ENCODE assay signal across 2 cellular contexts in the genomic region with DNA sequence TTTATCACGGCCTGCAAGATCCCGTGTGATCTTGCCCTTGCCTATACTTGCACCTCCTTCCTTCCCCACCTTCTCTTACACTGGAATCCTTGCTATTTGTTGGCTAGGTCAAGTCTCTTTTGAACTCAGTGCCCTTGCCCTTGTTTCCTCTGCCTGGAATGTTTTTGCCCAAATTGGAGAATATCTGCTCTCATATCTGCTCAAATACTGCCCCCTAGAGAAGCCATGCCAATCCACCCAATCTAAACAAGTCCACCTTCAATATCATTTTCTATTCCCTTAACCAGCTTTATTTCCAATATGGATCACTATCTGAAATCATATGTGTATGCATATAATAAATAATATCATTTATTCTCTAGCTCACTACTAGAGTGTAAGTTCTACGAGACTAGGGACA.
TF ChIP-seq lines count a peak whose summit lies in the region.

No MANE protein-coding gene starts in this region.

TF ChIP-seq in liver, 16 proteins besides CTCF, POLR2A, EP300 and RAD21 (continued from another document):
- TF ChIP-seq, protein P1, sequence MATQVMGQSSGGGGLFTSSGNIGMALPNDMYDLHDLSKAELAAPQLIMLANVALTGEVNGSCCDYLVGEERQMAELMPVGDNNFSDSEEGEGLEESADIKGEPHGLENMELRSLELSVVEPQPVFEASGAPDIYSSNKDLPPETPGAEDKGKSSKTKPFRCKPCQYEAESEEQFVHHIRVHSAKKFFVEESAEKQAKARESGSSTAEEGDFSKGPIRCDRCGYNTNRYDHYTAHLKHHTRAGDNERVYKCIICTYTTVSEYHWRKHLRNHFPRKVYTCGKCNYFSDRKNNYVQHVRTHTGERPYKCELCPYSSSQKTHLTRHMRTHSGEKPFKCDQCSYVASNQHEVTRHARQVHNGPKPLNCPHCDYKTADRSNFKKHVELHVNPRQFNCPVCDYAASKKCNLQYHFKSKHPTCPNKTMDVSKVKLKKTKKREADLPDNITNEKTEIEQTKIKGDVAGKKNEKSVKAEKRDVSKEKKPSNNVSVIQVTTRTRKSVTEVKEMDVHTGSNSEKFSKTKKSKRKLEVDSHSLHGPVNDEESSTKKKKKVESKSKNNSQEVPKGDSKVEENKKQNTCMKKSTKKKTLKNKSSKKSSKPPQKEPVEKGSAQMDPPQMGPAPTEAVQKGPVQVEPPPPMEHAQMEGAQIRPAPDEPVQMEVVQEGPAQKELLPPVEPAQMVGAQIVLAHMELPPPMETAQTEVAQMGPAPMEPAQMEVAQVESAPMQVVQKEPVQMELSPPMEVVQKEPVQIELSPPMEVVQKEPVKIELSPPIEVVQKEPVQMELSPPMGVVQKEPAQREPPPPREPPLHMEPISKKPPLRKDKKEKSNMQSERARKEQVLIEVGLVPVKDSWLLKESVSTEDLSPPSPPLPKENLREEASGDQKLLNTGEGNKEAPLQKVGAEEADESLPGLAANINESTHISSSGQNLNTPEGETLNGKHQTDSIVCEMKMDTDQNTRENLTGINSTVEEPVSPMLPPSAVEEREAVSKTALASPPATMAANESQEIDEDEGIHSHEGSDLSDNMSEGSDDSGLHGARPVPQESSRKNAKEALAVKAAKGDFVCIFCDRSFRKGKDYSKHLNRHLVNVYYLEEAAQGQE (IDR thresholded peaks at IDR 0.05): no peak
- TF ChIP-seq, protein P2, sequence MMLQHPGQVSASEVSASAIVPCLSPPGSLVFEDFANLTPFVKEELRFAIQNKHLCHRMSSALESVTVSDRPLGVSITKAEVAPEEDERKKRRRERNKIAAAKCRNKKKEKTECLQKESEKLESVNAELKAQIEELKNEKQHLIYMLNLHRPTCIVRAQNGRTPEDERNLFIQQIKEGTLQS (IDR thresholded peaks at IDR 0.05): no peak
- TF ChIP-seq, protein P3, sequence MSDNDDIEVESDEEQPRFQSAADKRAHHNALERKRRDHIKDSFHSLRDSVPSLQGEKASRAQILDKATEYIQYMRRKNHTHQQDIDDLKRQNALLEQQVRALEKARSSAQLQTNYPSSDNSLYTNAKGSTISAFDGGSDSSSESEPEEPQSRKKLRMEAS (IDR thresholded peaks at IDR 0.05): no peak
- TF ChIP-seq NR2F2 (IDR thresholded peaks at IDR 0.05) (no peak), GABPA (IDR thresholded peaks at IDR 0.05 in 1 of 2, conservative IDR thresholded peaks at IDR 0.05 in 1 of 2) (no peak), FOXA2 (IDR thresholded peaks at IDR 0.05) (no peak), SP1 (IDR thresholded peaks at IDR 0.05) (no peak), FOXA1 (IDR thresholded peaks at IDR 0.05) (no peak), HNF4G (IDR thresholded peaks at IDR 0.05) (no peak), RXRA (IDR thresholded peaks at IDR 0.05) (no peak), EGR1 (IDR thresholded peaks at IDR 0.05; ENCODE audit: low read depth in 2 of 2) (no peak), YY1 (IDR thresholded peaks at IDR 0.05) (no peak), HNF4A (conservative IDR thresholded peaks at IDR 0.05) (no peak), JUND (IDR thresholded peaks at IDR 0.05) (no peak)
- TF ChIP-seq, protein P4, sequence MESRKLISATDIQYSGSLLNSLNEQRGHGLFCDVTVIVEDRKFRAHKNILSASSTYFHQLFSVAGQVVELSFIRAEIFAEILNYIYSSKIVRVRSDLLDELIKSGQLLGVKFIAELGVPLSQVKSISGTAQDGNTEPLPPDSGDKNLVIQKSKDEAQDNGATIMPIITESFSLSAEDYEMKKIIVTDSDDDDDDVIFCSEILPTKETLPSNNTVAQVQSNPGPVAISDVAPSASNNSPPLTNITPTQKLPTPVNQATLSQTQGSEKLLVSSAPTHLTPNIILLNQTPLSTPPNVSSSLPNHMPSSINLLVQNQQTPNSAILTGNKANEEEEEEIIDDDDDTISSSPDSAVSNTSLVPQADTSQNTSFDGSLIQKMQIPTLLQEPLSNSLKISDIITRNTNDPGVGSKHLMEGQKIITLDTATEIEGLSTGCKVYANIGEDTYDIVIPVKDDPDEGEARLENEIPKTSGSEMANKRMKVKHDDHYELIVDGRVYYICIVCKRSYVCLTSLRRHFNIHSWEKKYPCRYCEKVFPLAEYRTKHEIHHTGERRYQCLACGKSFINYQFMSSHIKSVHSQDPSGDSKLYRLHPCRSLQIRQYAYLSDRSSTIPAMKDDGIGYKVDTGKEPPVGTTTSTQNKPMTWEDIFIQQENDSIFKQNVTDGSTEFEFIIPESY (IDR thresholded peaks at IDR 0.05): no peak

TF ChIP-seq in HepG2, 621 proteins besides CTCF, POLR2A, EP300 and RAD21 (continued from another document):
- TF ChIP-seq, protein P5, sequence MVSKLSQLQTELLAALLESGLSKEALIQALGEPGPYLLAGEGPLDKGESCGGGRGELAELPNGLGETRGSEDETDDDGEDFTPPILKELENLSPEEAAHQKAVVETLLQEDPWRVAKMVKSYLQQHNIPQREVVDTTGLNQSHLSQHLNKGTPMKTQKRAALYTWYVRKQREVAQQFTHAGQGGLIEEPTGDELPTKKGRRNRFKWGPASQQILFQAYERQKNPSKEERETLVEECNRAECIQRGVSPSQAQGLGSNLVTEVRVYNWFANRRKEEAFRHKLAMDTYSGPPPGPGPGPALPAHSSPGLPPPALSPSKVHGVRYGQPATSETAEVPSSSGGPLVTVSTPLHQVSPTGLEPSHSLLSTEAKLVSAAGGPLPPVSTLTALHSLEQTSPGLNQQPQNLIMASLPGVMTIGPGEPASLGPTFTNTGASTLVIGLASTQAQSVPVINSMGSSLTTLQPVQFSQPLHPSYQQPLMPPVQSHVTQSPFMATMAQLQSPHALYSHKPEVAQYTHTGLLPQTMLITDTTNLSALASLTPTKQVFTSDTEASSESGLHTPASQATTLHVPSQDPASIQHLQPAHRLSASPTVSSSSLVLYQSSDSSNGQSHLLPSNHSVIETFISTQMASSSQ (IDR thresholded peaks at IDR 0.05; ENCODE audit: low read depth): no peak
- TF ChIP-seq, protein P5 (CRISPR knock-in tag; IDR thresholded peaks at IDR 0.05; ENCODE audit: borderline replicate concordance): no peak
- TF ChIP-seq GABPA (IDR thresholded peaks at IDR 0.05; ENCODE audit: low read depth, low read length) (no peak), GABPA (CRISPR knock-in tag; IDR thresholded peaks at IDR 0.05; ENCODE audit: low read depth) (no peak), PHF20 (CRISPR knock-in tag; IDR thresholded peaks at IDR 0.05) (no peak), ZNF564 (CRISPR knock-in tag; IDR thresholded peaks at IDR 0.05) (no peak), REPIN1 (CRISPR knock-in tag; IDR thresholded peaks at IDR 0.05; ENCODE audit: borderline replicate concordance, low read depth) (no peak), RNF2 (conservative IDR thresholded peaks at IDR 0.05; ENCODE audit: low read depth) (no peak), NR2F1 (CRISPR knock-in tag; IDR thresholded peaks at IDR 0.05) (no peak), KLF6 (CRISPR knock-in tag; IDR thresholded peaks at IDR 0.05) (no peak)
- TF ChIP-seq, protein P6, sequence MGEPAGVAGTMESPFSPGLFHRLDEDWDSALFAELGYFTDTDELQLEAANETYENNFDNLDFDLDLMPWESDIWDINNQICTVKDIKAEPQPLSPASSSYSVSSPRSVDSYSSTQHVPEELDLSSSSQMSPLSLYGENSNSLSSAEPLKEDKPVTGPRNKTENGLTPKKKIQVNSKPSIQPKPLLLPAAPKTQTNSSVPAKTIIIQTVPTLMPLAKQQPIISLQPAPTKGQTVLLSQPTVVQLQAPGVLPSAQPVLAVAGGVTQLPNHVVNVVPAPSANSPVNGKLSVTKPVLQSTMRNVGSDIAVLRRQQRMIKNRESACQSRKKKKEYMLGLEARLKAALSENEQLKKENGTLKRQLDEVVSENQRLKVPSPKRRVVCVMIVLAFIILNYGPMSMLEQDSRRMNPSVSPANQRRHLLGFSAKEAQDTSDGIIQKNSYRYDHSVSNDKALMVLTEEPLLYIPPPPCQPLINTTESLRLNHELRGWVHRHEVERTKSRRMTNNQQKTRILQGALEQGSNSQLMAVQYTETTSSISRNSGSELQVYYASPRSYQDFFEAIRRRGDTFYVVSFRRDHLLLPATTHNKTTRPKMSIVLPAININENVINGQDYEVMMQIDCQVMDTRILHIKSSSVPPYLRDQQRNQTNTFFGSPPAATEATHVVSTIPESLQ (CRISPR knock-in tag; conservative IDR thresholded peaks at IDR 0.05): no peak
- TF ChIP-seq, protein P7, sequence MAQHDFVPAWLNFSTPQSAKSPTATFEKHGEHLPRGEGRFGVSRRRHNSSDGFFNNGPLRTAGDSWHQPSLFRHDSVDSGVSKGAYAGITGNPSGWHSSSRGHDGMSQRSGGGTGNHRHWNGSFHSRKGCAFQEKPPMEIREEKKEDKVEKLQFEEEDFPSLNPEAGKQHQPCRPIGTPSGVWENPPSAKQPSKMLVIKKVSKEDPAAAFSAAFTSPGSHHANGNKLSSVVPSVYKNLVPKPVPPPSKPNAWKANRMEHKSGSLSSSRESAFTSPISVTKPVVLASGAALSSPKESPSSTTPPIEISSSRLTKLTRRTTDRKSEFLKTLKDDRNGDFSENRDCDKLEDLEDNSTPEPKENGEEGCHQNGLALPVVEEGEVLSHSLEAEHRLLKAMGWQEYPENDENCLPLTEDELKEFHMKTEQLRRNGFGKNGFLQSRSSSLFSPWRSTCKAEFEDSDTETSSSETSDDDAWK (CRISPR knock-in tag; IDR thresholded peaks at IDR 0.05): no peak
TF ChIP-seq in HepG2: peak in this region for 0.
